8 cellular contexts compared by ENCODE assay signal in the genomic region with DNA sequence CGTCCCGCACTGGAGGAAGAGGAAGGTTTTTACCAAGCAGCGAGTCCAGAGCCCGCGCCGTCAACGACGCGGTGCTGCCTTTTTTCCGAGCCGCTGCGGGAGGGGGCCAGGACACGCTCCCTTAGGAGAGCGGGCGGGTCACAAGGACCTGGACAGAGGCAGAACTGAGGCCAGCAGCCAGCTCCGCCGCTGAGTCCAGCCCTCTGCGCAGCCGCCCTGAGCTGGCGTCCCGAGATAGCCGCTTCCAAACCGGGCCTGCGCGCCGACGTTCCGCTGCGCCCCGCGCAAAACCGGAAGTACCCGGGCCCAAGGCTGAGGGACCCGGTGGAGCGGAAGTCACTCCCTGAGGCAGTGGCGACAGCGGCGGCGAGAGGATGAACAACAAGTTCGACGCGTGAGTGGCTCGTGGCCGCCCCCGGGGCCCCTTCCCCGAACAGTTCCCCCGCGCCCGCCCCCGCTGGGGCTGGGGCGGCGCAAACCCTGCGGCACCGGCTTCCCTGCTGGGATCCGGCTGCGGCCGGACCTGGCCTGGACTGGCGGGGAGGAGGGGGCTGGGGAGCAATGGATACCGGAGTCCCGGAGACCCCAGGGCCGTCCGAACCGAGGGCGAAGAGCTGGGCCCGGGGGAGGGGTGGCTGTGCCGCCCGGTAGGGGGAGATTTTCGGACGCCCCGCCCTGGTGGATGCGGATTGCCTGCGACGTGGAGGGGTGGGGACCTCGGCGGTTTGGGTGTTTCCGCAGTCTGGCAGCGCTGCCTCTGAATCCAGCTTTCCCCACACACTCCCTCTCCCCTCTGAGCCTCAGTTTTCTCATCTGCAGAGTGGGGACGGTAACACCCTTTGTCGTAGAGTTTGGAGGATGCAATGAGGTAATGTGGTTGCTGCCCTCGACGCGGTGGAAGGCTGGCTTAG. TPM values are rescaled to one million over a fixed set of nuclear protein-coding genes. Genes with fewer than 3 reads are reported as not detected.
A peak's percentile ranks its signal among the peaks of the same experiment; 100 is the strongest.
DNase-seq lines count a peak whose midpoint lies in the region; ATAC-seq and TF ChIP-seq lines count a peak whose summit lies in the region.

A gene with protein sequence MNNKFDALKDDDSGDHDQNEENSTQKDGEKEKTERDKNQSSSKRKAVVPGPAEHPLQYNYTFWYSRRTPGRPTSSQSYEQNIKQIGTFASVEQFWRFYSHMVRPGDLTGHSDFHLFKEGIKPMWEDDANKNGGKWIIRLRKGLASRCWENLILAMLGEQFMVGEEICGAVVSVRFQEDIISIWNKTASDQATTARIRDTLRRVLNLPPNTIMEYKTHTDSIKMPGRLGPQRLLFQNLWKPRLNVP (plus strand): TSS at position 339 of the 911 bp plus-strand sequence. CDS start 36 bp downstream, at position 375.
A gene (minus strand): TSS at position 207 of the 911 bp plus-strand sequence. CDS start 675 bp downstream, outside the sequence.

- H3K4me3 ChIP-seq in kidney epithelial cell (ENCODE audit: low read depth, low read length), result peak within 1 kb of the TSS; percentile 80

- peak; percentile 91 for ATAC-seq in GM19043 (IDR thresholded peaks at IDR 0.05; ENCODE audit: low read depth, unreplicated experiment)
- peak; percentile 95 for ATAC-seq in HG03354 (IDR thresholded peaks at IDR 0.05; ENCODE audit: poor library complexity, severe bottlenecking, unreplicated experiment)

- peak; percentile 15 for TF ChIP-seq CTCF in kidney epithelial cell (IDR thresholded peaks at IDR 0.05; ENCODE audit: insufficient read depth, low read length, poor library complexity, severe bottlenecking)

- no peaks in the 10 kb centered on the region for H3K36me3 ChIP-seq in kidney epithelial cell (ENCODE audit: control insufficient read depth, insufficient read depth, low read length)

- no peaks in the 10 kb centered on the region for H3K27me3 ChIP-seq in kidney epithelial cell (ENCODE audit: control insufficient read depth, insufficient read depth, low read length)

- DNase-seq in Ammon's horn (ENCODE audit: low spot score) (peak; percentile 95), NCI-H446 (lab: John Stamatoyannopoulos, UW) (peak; percentile 77 to 91), cerebellum (ENCODE audit: low spot score) (peak; percentile 97), kidney epithelial cell (ENCODE audit: low read depth) (peak; percentile 58)
- DNase-seq in activated CD4-positive, CD25-positive, alpha-beta regulatory T cell treated with anti-CD3 and anti-CD28 coated beads, Interleukin-2, amount 50 U/mL, for 72 hours, result peak; percentile 91
- DNase-seq in stimulated activated CD4-positive, alpha-beta T cell treated with anti-CD3 and anti-CD28 coated beads, Interleukin-15, amount 100 ng/mL, for 48 hours (ENCODE audit: low read depth in 2 of 2), result peak; percentile 91 to 92

RNA-seq across cellular contexts. Expression of the first gene that starts in this region (rescaled TPM):
- 48.5 TPM for total RNA-seq in cerebellum
- 66.9 and 73.1 TPM in 2 replicates for total RNA-seq in kidney epithelial cell

RNA-seq across cellular contexts. Expression of the second gene that starts in this region (rescaled TPM):
- total RNA-seq in cerebellum (10.9 TPM), kidney epithelial cell (2.9 and 3.3 TPM in 2 replicates)

Comparison
In these comparisons a context has a peak if more than half of its experiments do, and no peak if none do; other contexts are left out.
1. Peak in every context shown above with its lines: DNase-seq, ATAC-seq and H3K4me3 ChIP-seq.